31 cellular contexts compared by ENCODE assay signal in genomic region chr18:8848541-8848940, GRCh38.
"Had no signal": no experiment of that assay in that cellular context is flagged by ENCODE, and none has a peak within 500 bp of the region (broad histone marks: within the 10 kb centered on the region; RNA-seq: fewer than 3 reads in every experiment).

No MANE protein-coding gene starts in this region.

- H3K27me3 Mint-ChIP-seq: activated T-cell treated with anti-CD3 and anti-CD28 coated beads, Interleukin-2, amount 50 U/mL, for 24 hours had no signal

- H3K4me1 ChIP-seq: adrenal gland, body of pancreas, breast epithelium, Peyer's patch, SJSA1 had no signal

- H3K36me3 ChIP-seq: adrenal gland, breast epithelium, MG63, Peyer's patch, SJSA1 had no signal

- H3K9me3 Mint-ChIP-seq: activated CD4-positive, alpha-beta T cell treated with anti-CD3 and anti-CD28 coated beads, Interleukin-2, amount 10 ng/mL, durations not matched to agents 7 days and 5 days; activated naive CD4-positive, alpha-beta T cell treated with anti-CD3 and anti-CD28 coated beads, Interleukin-2, amount 50 U/mL, for 72 hours; activated T-helper 2 cell treated with anti-CD3 and anti-CD28 coated beads, Interferon-gamma antibody, Interleukin-2, Interleukin-4, amounts not matched to agents 10 μg/mL and 5 μg/mL and 100 μg/mL, durations not matched to agents 14 hours and 24 hours and 36 hours; T-helper 1 cell treated with Interleukin-12 subunit alpha and Interleukin-12 subunit beta and Interleukin-4 antibody, amounts not matched to agents 30 μg/mL and 1 μg/mL, for 36 hours; T-helper 2 cell treated with Interferon-gamma antibody and Interleukin-4, amounts not matched to agents 5 μg/mL and 100 μg/mL, for 36 hours had no signal

- H3K9me2 ChIP-seq: SK-N-SH had no signal

- H3K27ac Mint-ChIP-seq: activated CD4-positive, alpha-beta T cell treated with anti-CD3 and anti-CD28 coated beads for 36 hours; activated CD4-positive, alpha-beta T cell treated with anti-CD3 and anti-CD28 coated beads, Interleukin-2, amount 10 ng/mL, durations not matched to agents 7 days and 5 days; activated CD8-positive, alpha-beta T cell treated with anti-CD3 and anti-CD28 coated beads, Interleukin-2, amount 10 ng/mL, durations not matched to agents 7 days and 5 days; activated naive CD4-positive, alpha-beta T cell treated with anti-CD3 and anti-CD28 coated beads, Interleukin-2, amount 50 U/mL, for 72 hours; activated T-cell treated with anti-CD3 and anti-CD28 coated beads, Interleukin-2, amount 50 U/mL, for 24 hours; activated T-helper 2 cell treated with anti-CD3 and anti-CD28 coated beads, Interferon-gamma antibody, Interleukin-2, Interleukin-4, amounts not matched to agents 10 μg/mL and 5 μg/mL and 100 μg/mL, durations not matched to agents 14 hours and 24 hours and 36 hours; T-helper 1 cell treated with Interleukin-12 subunit alpha and Interleukin-12 subunit beta and Interleukin-4 antibody, amounts not matched to agents 30 μg/mL and 1 μg/mL, for 36 hours; T-helper 2 cell treated with Interferon-gamma antibody and Interleukin-4, amounts not matched to agents 5 μg/mL and 100 μg/mL, for 36 hours; WTC11 had no signal

- H3K27me3 ChIP-seq: body of pancreas, breast epithelium, MG63, Peyer's patch, SJSA1 had no signal

- H3K4me2 ChIP-seq: SK-N-SH had no signal

- H3K4me1 Mint-ChIP-seq: activated CD4-positive, alpha-beta T cell treated with anti-CD3 and anti-CD28 coated beads for 36 hours; activated CD4-positive, alpha-beta T cell treated with anti-CD3 and anti-CD28 coated beads, Interleukin-2, amount 10 ng/mL, durations not matched to agents 7 days and 5 days had no signal

- DNase-seq: activated CD4-positive, alpha-beta T cell treated with anti-CD3 and anti-CD28 coated beads for 36 hours; activated CD4-positive, alpha-beta T cell treated with anti-CD3 and anti-CD28 coated beads, Interleukin-2, amount 10 ng/mL, durations not matched to agents 7 days and 5 days; activated CD4-positive, alpha-beta T cell treated with anti-CD3 and anti-CD28 coated beads, Interleukin-2, amount 50 U/mL, for 48 hours; activated CD8-positive, alpha-beta T cell treated with anti-CD3 and anti-CD28 coated beads, Interleukin-2, amount 10 ng/mL, durations not matched to agents 7 days and 5 days; activated gamma-delta T cell; activated naive CD4-positive, alpha-beta T cell treated with Interleukin-2 at 50 U/mL for 16 hours; activated T-cell treated with anti-CD3 and anti-CD28 coated beads, Interleukin-2, amount 50 U/mL, for 24 hours; body of pancreas; MG63; NCI-H1048; NCI-H1105 treated with DMSO at 0.1 percent for 48 hours; NCI-H1436; NCI-H1930; NCI-H2081 treated with DMSO at 0.1 percent for 48 hours; NCI-H345; NCI-H524 treated with DMSO at 0.1 percent for 48 hours; NCI-H748 treated with DMSO at 0.1 percent for 48 hours; NK-92 treated with Interleukin-12 subunit alpha and Interleukin-12 subunit beta, amount 100 ng/mL, for 24 hours; PC-3; Peyer's patch; RPMI8226; SHP77 treated with DMSO at 0.1 percent for 48 hours; SK-N-SH had no signal

- H3K36me3 Mint-ChIP-seq: activated naive CD4-positive, alpha-beta T cell treated with anti-CD3 and anti-CD28 coated beads, Interleukin-2, amount 50 U/mL, for 72 hours; WTC11 had no signal

- H3K4me3 ChIP-seq: adrenal gland, body of pancreas, breast epithelium, MG63, Peyer's patch, SJSA1 had no signal

- H3K27ac ChIP-seq: adrenal gland, body of pancreas, breast epithelium, Peyer's patch, SJSA1 had no signal

- H3K9me3 ChIP-seq: adrenal gland, body of pancreas, breast epithelium, MG63, SJSA1, SK-N-SH had no signal

- H3K9ac ChIP-seq: SK-N-SH had no signal

- H3K4me3 Mint-ChIP-seq: activated CD4-positive, alpha-beta T cell treated with anti-CD3 and anti-CD28 coated beads for 36 hours; activated CD4-positive, alpha-beta T cell treated with anti-CD3 and anti-CD28 coated beads, Interleukin-2, amount 10 ng/mL, durations not matched to agents 7 days and 5 days; activated CD8-positive, alpha-beta T cell treated with anti-CD3 and anti-CD28 coated beads, Interleukin-2, amount 10 ng/mL, durations not matched to agents 7 days and 5 days; activated T-cell treated with anti-CD3 and anti-CD28 coated beads, Interleukin-2, amount 50 U/mL, for 24 hours; T-helper 1 cell treated with Interleukin-12 subunit alpha and Interleukin-12 subunit beta and Interleukin-4 antibody, amounts not matched to agents 30 μg/mL and 1 μg/mL, for 36 hours; T-helper 2 cell treated with Interferon-gamma antibody and Interleukin-4, amounts not matched to agents 5 μg/mL and 100 μg/mL, for 36 hours; WTC11 had no signal
